Comparison of ENCODE assay signal across 20 cellular contexts in genomic region chr7:136956671-136957070, GRCh38.
DNase-seq lines count a peak whose midpoint lies in the region; ATAC-seq and TF ChIP-seq lines count a peak whose summit lies in the region.
"Had no signal": no experiment of that assay in that cellular context is flagged by ENCODE, and none has a peak within 500 bp of the region (broad histone marks: within the 10 kb centered on the region; RNA-seq: fewer than 3 reads in every experiment).

No MANE protein-coding gene starts in this region.

- H3K36me3 Mint-ChIP-seq in stimulated activated effector memory CD8-positive, alpha-beta T cell treated with anti-CD3 and anti-CD28 coated beads, Interleukin-12 subunit alpha, Interleukin-12 subunit beta, amount 100 ng/mL, for 72 hours: no peaks in the 10 kb centered on the region
- H3K36me3 Mint-ChIP-seq: activated naive CD8-positive, alpha-beta T cell had no signal

- no peak for ATAC-seq in RWPE2 (ENCODE audit: low read depth)
- no peak for ATAC-seq in stimulated activated effector memory CD8-positive, alpha-beta T cell treated with anti-CD3 and anti-CD28 coated beads, Interleukin-12 subunit alpha, Interleukin-12 subunit beta, amount 100 ng/mL, for 72 hours
- ATAC-seq: body of pancreas had no signal

- H3K4me3 ChIP-seq in RWPE2 (ENCODE audit: severe bottlenecking) (no peak overlapping the region), skeletal muscle cell (ENCODE audit: low read depth, low read length) (no peak overlapping the region)
- H3K4me3 ChIP-seq: body of pancreas had no signal

- H3K9me3 Mint-ChIP-seq in stimulated activated effector memory CD8-positive, alpha-beta T cell treated with anti-CD3 and anti-CD28 coated beads, Interleukin-12 subunit alpha, Interleukin-12 subunit beta, amount 100 ng/mL, for 72 hours: peaks cover 20% of the 10 kb centered on the region

- H3K4me1 ChIP-seq in RWPE2 (ENCODE audit: insufficient read depth, poor library complexity, severe bottlenecking): no peaks in the 10 kb centered on the region
- H3K4me1 ChIP-seq: body of pancreas, parathyroid adenoma had no signal

- no peaks in the 10 kb centered on the region for H3K4me1 Mint-ChIP-seq in stimulated activated effector memory CD8-positive, alpha-beta T cell treated with anti-CD3 and anti-CD28 coated beads, Interleukin-12 subunit alpha, Interleukin-12 subunit beta, amount 100 ng/mL, for 72 hours
- H3K4me1 Mint-ChIP-seq: activated B cell treated with CpG ODN at 0.5 μM for 24 hours; activated CD4-positive, alpha-beta memory T cell treated with anti-CD3 and anti-CD28 coated beads, Interleukin-2, amount 10 ng/mL, durations not matched to agents 7 days and 5 days had no signal

- H3K36me3 ChIP-seq in RWPE2 (ENCODE audit: low read depth): no peaks in the 10 kb centered on the region

- H3K27ac Mint-ChIP-seq in stimulated activated effector memory CD8-positive, alpha-beta T cell treated with anti-CD3 and anti-CD28 coated beads, Interleukin-12 subunit alpha, Interleukin-12 subunit beta, amount 100 ng/mL, for 72 hours: no peak overlapping the region
- H3K27ac Mint-ChIP-seq: activated B cell treated with CpG ODN at 0.5 μM for 24 hours; activated CD4-positive, alpha-beta memory T cell treated with anti-CD3 and anti-CD28 coated beads, Interleukin-2, amount 10 ng/mL, durations not matched to agents 7 days and 5 days; activated naive CD8-positive, alpha-beta T cell; activated T-cell treated with anti-CD3 and anti-CD28 coated beads, Interleukin-2, amount 50 U/mL, for 24 hours; dendritic cell treated with granulocyte-macrophage colony-stimulating factor and Interleukin-4, amounts not matched to agents 40 ng/mL and 50 ng/mL, for 4 days had no signal

- peak overlapping the region; percentile 35 for H3K27ac ChIP-seq in RWPE2 (ENCODE audit: poor library complexity, severe bottlenecking)
- H3K27ac ChIP-seq: 22Rv1, body of pancreas, parathyroid adenoma had no signal

- peak; percentile 16 for DNase-seq in DMS53 (lab: John Stamatoyannopoulos, UW)
- DNase-seq in DMS53 treated with DMSO at 0.1 percent for 48 hours (lab: John Stamatoyannopoulos, UW; ENCODE audit: unreplicated experiment): no peak
- DNase-seq in RWPE2 (ENCODE audit: low spot score): no peak
- DNase-seq in left kidney (ENCODE audit: low read depth, low spot score): peak; percentile 8
- peak; percentile 35 for DNase-seq in skeletal muscle cell (ENCODE audit: low read depth)
- no peak for DNase-seq in stimulated activated effector memory CD8-positive, alpha-beta T cell treated with anti-CD3 and anti-CD28 coated beads, Interleukin-12 subunit alpha, Interleukin-12 subunit beta, amount 100 ng/mL, for 72 hours (ENCODE audit: low spot score in 2 of 2)
- no peak for DNase-seq in GOT3 (lab: John Stamatoyannopoulos, UW)
- no peak for DNase-seq in cerebellum (ENCODE audit: low spot score)
- DNase-seq: activated B cell treated with CpG ODN at 0.5 μM for 24 hours; activated CD4-positive, alpha-beta memory T cell treated with anti-CD3 and anti-CD28 coated beads, Interleukin-2, amount 10 ng/mL, durations not matched to agents 7 days and 5 days; activated T-cell treated with anti-CD3 and anti-CD28 coated beads, Interleukin-2, amount 50 U/mL, for 24 hours; body of pancreas; GF-D8; NCI-H1417 treated with DMSO at 0.1 percent for 48 hours; NCI-H524; stimulated activated CD4-positive, alpha-beta T cell treated with anti-CD3 and anti-CD28 coated beads, Interleukin-4, amount 100 ng/mL, for 24 hours had no signal

- H3K4me3 Mint-ChIP-seq in stimulated activated effector memory CD8-positive, alpha-beta T cell treated with anti-CD3 and anti-CD28 coated beads, Interleukin-12 subunit alpha, Interleukin-12 subunit beta, amount 100 ng/mL, for 72 hours: no peak overlapping the region
- H3K4me3 Mint-ChIP-seq: activated B cell treated with CpG ODN at 0.5 μM for 24 hours; activated CD4-positive, alpha-beta memory T cell treated with anti-CD3 and anti-CD28 coated beads, Interleukin-2, amount 10 ng/mL, durations not matched to agents 7 days and 5 days; activated naive CD8-positive, alpha-beta T cell; activated T-cell treated with anti-CD3 and anti-CD28 coated beads, Interleukin-2, amount 50 U/mL, for 24 hours; dendritic cell treated with granulocyte-macrophage colony-stimulating factor and Interleukin-4, amounts not matched to agents 40 ng/mL and 50 ng/mL, for 4 days had no signal

- H3K9me3 ChIP-seq in RWPE2 (ENCODE audit: severe bottlenecking): peaks cover 3% of the 10 kb centered on the region
- H3K9me3 ChIP-seq: body of pancreas had no signal

- peaks cover 2% of the 10 kb centered on the region for H3K27me3 ChIP-seq in RWPE2 (ENCODE audit: insufficient read depth, poor library complexity, severe bottlenecking)
- H3K27me3 ChIP-seq: body of pancreas had no signal

- no peak for TF ChIP-seq CTCF in RWPE2 (IDR thresholded peaks at IDR 0.05; ENCODE audit: poor library complexity, severe bottlenecking)

Comparison
In these comparisons a context has a peak if more than half of its experiments do, and no peak if none do; other contexts are left out.
1. DNase-seq: peak in DMS53 (single experiment), left kidney (single experiment) and skeletal muscle cell (single experiment); none in DMS53 treated with DMSO at 0.1 percent for 48 hours (single experiment), RWPE2 (single experiment), stimulated activated effector memory CD8-positive, alpha-beta T cell treated with anti-CD3 and anti-CD28 coated beads, Interleukin-12 subunit alpha, Interleukin-12 subunit beta, amount 100 ng/mL, for 72 hours (0 of 2), GOT3 (single experiment) and cerebellum (single experiment).